ENCODE assay signal across 1 cellular context in genomic region chr12:69442894-69443293, GRCh38.
TF ChIP-seq lines count a peak whose summit lies in the region.

No MANE protein-coding gene starts in this region.

TF ChIP-seq in WTC11, 78 proteins besides CTCF, POLR2A, EP300 and RAD21 (continued from another document):
- TF ChIP-seq MLX (CRISPR knock-in tag; IDR thresholded peaks at IDR 0.05) (no peak), ZNF396 (CRISPR knock-in tag; IDR thresholded peaks at IDR 0.05; ENCODE audit: borderline replicate concordance) (no peak), ATF6 (CRISPR knock-in tag; IDR thresholded peaks at IDR 0.05) (no peak), TCF7 (CRISPR knock-in tag; IDR thresholded peaks at IDR 0.05; ENCODE audit: low read depth) (no peak), NR2C2 (CRISPR knock-in tag; IDR thresholded peaks at IDR 0.05) (no peak), HMGA2 (CRISPR knock-in tag; IDR thresholded peaks at IDR 0.05) (no peak), E2F5 (CRISPR knock-in tag; IDR thresholded peaks at IDR 0.05) (no peak), JUN (CRISPR knock-in tag; IDR thresholded peaks at IDR 0.05) (no peak)
